In the genomic region with DNA sequence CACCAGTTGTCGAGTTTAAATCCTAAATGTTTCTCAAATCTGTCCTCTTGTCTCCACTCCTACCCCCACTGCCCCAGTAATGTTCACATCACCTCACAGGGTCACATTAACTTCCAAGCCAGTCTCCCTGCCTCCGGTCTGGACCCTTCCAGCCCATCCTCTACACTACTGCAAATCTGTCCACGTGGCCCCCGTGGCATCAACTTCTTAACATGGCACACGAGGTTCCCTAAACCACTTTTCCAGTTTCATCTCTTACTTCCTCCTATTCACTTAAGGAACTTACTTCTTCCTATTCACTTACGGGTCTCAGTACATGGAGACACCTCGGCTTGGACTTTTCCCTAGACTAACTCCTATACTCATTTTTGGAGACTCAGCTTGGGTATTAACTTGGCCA, we compare ENCODE assay signal across 14 cellular contexts. TPM values are rescaled to one million over a fixed set of nuclear protein-coding genes. Genes with fewer than 3 reads are reported as not detected.
A peak's percentile ranks its signal among the peaks of the same experiment; 100 is the strongest.
DNase-seq lines count a peak whose midpoint lies in the region; ATAC-seq and TF ChIP-seq lines count a peak whose summit lies in the region.
"Had no signal": no experiment of that assay in that cellular context is flagged by ENCODE, and none has a peak within 500 bp of the region (broad histone marks: within the 10 kb centered on the region; RNA-seq: fewer than 3 reads in every experiment).

No MANE protein-coding gene starts in this region.

- no peaks in the 10 kb centered on the region for H3K9me3 ChIP-seq in SJSA1 (replicated peaks)
- H3K9me3 ChIP-seq in lung (ENCODE audit: control insufficient read depth in 2 of 2, insufficient read depth in 1 of 2, low read length in 1 of 2), result no peaks in the 10 kb centered on the region
- no peaks in the 10 kb centered on the region for H3K9me3 ChIP-seq in suprapubic skin

- H3K4me1 ChIP-seq in SJSA1 (replicated peaks) (peaks cover 67% of the 10 kb centered on the region), lung (ENCODE audit: control insufficient read depth in 2 of 2, insufficient read depth in 2 of 2, low read length in 2 of 2) (peaks cover 7 to 29% of the 10 kb centered on the region in 2 donors), suprapubic skin (peaks cover 8% of the 10 kb centered on the region)
- H3K4me1 ChIP-seq: parathyroid adenoma had no signal

- H3K27ac ChIP-seq in SJSA1, result peak overlapping the region; percentile 98
- H3K27ac ChIP-seq in lung (ENCODE audit: low read depth in 1 of 2, low read length in 1 of 2), result peak overlapping the region; percentile 23 to 86
- peak overlapping the region; percentile 52 for H3K27ac ChIP-seq in suprapubic skin
- H3K27ac ChIP-seq: parathyroid adenoma had no signal

- no peak overlapping the region for H3K4me3 ChIP-seq in SJSA1
- no peak overlapping the region for H3K4me3 ChIP-seq in lung
- H3K4me3 ChIP-seq in suprapubic skin, result no peak overlapping the region

- H3K36me3 ChIP-seq in SJSA1 (no peaks in the 10 kb centered on the region), lung (ENCODE audit: control insufficient read depth in 2 of 2, insufficient read depth in 2 of 2, low read length in 2 of 2) (no peaks in the 10 kb centered on the region), suprapubic skin (no peaks in the 10 kb centered on the region)

- DNase-seq in HK-2 (ENCODE audit: unreplicated experiment) (peak; percentile 23), SJSA1 (ENCODE audit: low read depth in 1 of 2, low spot score in 2 of 2) (peak in 1 of 2 experiments; percentile 27), lung (ENCODE audit: low spot score) (no peak), suprapubic skin (ENCODE audit: low spot score in 2 of 2) (no peak), G401 (ENCODE audit: low spot score) (no peak), T-helper 1 cell (no peak)
- DNase-seq: activated naive CD4-positive, alpha-beta T cell treated with anti-CD3 and anti-CD28 coated beads, Interleukin-2, amount 50 U/mL, for 16 hours; GF-D8; KG1; NCI-H1694 treated with DMSO at 0.1 percent for 48 hours; NCI-H526; SHP77 had no signal

- in situ Hi-C loops in G401 (cut with HindIII; ENCODE audit: low sequenced_read_pairs), result no loop called here

- no peaks in the 10 kb centered on the region for H3K27me3 ChIP-seq in SJSA1 (replicated peaks)
- H3K27me3 ChIP-seq in lung (ENCODE audit: control insufficient read depth, insufficient read depth), result no peaks in the 10 kb centered on the region
- no peaks in the 10 kb centered on the region for H3K27me3 ChIP-seq in suprapubic skin

- TF ChIP-seq POLR2A in suprapubic skin (IDR thresholded peaks at IDR 0.05), result no peak

- no peak for TF ChIP-seq CTCF in lung (IDR thresholded peaks at IDR 0.05; ENCODE audit: control extremely low read depth, extremely low read depth)
- TF ChIP-seq CTCF in suprapubic skin (IDR thresholded peaks at IDR 0.05), result no peak

- no peak for TF ChIP-seq EP300 in suprapubic skin (IDR thresholded peaks at IDR 0.05)

- 60 to 75% methylated on average over 7 of the region's 7 CpGs for WGBS in lung, 2 donors
- WGBS in suprapubic skin, result 91% methylated on average over 7 of the region's 7 CpGs

- ATAC-seq in lung (ENCODE audit: insufficient read depth, low FRiP score) (peak; percentile 4), esophagus mucosa (no peak)

RNA-seq across cellular contexts. Expression of a gene that starts 27.0 kb away (rescaled TPM):
- 184 and 254 TPM in 2 replicates for total RNA-seq in SJSA1 (2014; rRNA removed; shearing (Covaris generic))
- total RNA-seq in lung (100 to 1,000 TPM in 1 of 2 donors, 10 to 100 TPM in 1; 59.9 to 174 TPM), suprapubic skin (10 to 100 TPM; 30.7 to 82.2 (median 56.3) TPM), esophagus mucosa (37.3 TPM)
- polyA plus RNA-seq in lung, result 100 to 1,000 TPM in 1 of 2 donors, 10 to 100 TPM in 1; 92.4 to 153 TPM
- total RNA-seq in G401 (2014; rRNA removed; shearing (Covaris generic)), result 68.1 and 139 TPM in 2 replicates
